In genomic region chr9:117427357-117427913, GRCh38 we compare ENCODE assay signal across 22 cellular contexts.
"Had no signal": no experiment of that assay in that cellular context is flagged by ENCODE, and none has a peak within 500 bp of the region (broad histone marks: within the 10 kb centered on the region; RNA-seq: fewer than 3 reads in every experiment).

No MANE protein-coding gene starts in this region.

- H3K4me3 Mint-ChIP-seq: dendritic cell treated with granulocyte-macrophage colony-stimulating factor and Interleukin-4, amounts not matched to agents 40 ng/mL and 50 ng/mL, for 4 days; effector memory CD8-positive, alpha-beta T cell; endodermal cell had no signal

- DNase-seq: colonic mucosa; cortex of kidney; dermis blood vessel endothelial cell; dorsolateral prefrontal cortex; effector CD4-positive, alpha-beta T cell; effector CD8-positive, alpha-beta T cell; effector memory CD4-positive, alpha-beta T cell; effector memory CD8-positive, alpha-beta T cell; endodermal cell; erythroblast; esophagus squamous epithelium; foreskin fibroblast; foreskin keratinocyte; foreskin melanocyte; gastrocnemius medialis; heart left ventricle; heart right ventricle had no signal

- H3K27me3 ChIP-seq: colonic mucosa had no signal

- H3K36me3 ChIP-seq: colonic mucosa, esophagus muscularis mucosa, esophagus squamous epithelium, gastrocnemius medialis, gastroesophageal sphincter, heart left ventricle, heart right ventricle had no signal

- H3K4me3 ChIP-seq: colonic mucosa, coronary artery, dorsolateral prefrontal cortex, esophagus muscularis mucosa, esophagus squamous epithelium, gastrocnemius medialis, gastroesophageal sphincter, heart left ventricle, heart right ventricle had no signal

- H3K4me1 Mint-ChIP-seq: endodermal cell had no signal

- H3K9me3 ChIP-seq: colonic mucosa, esophagus muscularis mucosa, esophagus squamous epithelium, gastrocnemius medialis, gastroesophageal sphincter, heart left ventricle, heart right ventricle had no signal

- H3K27ac ChIP-seq: colonic mucosa, coronary artery, dorsolateral prefrontal cortex, epithelial cell of prostate, esophagus muscularis mucosa, esophagus squamous epithelium, foreskin keratinocyte, gastrocnemius medialis, gastroesophageal sphincter, heart left ventricle, heart right ventricle had no signal

- H3K27me3 Mint-ChIP-seq: effector memory CD8-positive, alpha-beta T cell had no signal

- H3K27ac Mint-ChIP-seq: dendritic cell treated with granulocyte-macrophage colony-stimulating factor and Interleukin-4, amounts not matched to agents 40 ng/mL and 50 ng/mL, for 4 days; effector memory CD8-positive, alpha-beta T cell; endodermal cell had no signal

- H3K9me3 Mint-ChIP-seq: dendritic cell treated with granulocyte-macrophage colony-stimulating factor and Interleukin-4, amounts not matched to agents 40 ng/mL and 50 ng/mL, for 4 days; endodermal cell had no signal
